8 cellular contexts compared by ENCODE assay signal in the genomic region with DNA sequence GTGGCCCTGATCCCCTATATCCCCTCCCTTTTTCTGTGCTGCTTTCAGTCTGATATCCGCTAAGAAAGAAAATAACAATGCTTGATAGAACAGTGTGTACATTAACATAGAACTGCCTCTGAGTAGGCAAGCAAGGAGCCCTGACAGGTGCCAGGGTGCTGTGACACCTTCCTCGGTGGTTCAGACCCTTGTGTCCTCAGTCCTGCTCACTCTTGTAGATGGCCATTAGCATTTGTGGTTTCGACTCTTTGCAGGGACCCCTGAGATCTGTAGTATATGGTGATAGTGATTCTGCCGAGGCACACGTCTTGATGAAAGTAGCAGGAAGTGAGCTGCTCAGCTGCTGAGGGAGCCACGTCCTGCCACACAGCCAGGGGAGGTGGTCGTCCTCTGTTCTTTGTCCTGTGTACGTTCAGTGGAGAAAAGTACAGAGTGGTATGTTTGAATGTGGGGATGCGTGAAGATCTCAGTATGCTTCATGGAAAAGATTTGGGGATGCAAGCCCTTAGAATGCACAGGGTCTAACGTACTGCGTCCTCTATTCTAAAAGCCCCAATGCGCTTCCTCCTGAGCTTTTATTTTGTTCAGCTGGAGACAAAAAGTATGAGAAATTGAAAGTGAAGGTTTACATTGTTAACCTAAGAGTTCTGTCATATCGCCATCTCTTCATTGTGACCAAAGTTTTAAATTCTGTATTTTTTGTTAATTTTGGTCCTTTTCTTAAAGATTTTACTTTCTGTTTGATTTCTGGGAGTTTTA. TPM values are rescaled to one million over a fixed set of nuclear protein-coding genes. Genes with fewer than 3 reads are reported as not detected.
A peak's percentile ranks its signal among the peaks of the same experiment; 100 is the strongest.
DNase-seq lines count a peak whose midpoint lies in the region; ATAC-seq and TF ChIP-seq lines count a peak whose summit lies in the region.

No MANE protein-coding gene starts in this region.

- ATAC-seq in central memory CD8-positive, alpha-beta T cell (replicated peaks; ENCODE audit: extremely low read depth, poor library complexity, severe bottlenecking): peak; percentile 81
- no peak for ATAC-seq in HG03280 (IDR thresholded peaks at IDR 0.05; ENCODE audit: unreplicated experiment)

- peaks cover 5% of the 10 kb centered on the region for H3K36me3 Mint-ChIP-seq in central memory CD8-positive, alpha-beta T cell (ENCODE audit: insufficient read depth)

- POLR2A ChIA-PET in OCI-LY7 (lab: Charles Lee) (interaction anchor here (0.6 to 0.7 kb wide), 2 partner anchors 99 to 121 kb away, joined by 3 read pairs; no protein-coding TSS in a partner anchor), PC-9 (lab: Charles Lee; ENCODE audit: unreplicated experiment) (no interaction called here)

- no peaks in the 10 kb centered on the region for H3K36me3 ChIP-seq in OCI-LY7 (ENCODE audit: insufficient read depth, low read length)
- peaks cover 15% of the 10 kb centered on the region for H3K36me3 ChIP-seq in PC-9 (ENCODE audit: low read depth)

- H3K79me2 ChIP-seq in OCI-LY7 (ENCODE audit: insufficient read depth, low read depth, low read length) (no peaks in the 10 kb centered on the region), PC-9 (ENCODE audit: low read depth) (no peaks in the 10 kb centered on the region)

- H3K27ac Mint-ChIP-seq in central memory CD8-positive, alpha-beta T cell (ENCODE audit: low read depth): peak overlapping the region; percentile 90

- H3K9me2 ChIP-seq in OCI-LY7 (ENCODE audit: insufficient read depth, low read length): no peaks in the 10 kb centered on the region
- no peaks in the 10 kb centered on the region for H3K9me2 ChIP-seq in PC-9 (ENCODE audit: insufficient read depth)

- H2AFZ ChIP-seq in OCI-LY7 (ENCODE audit: low read length) (peak overlapping the region; percentile 90), PC-9 (no peak overlapping the region)

- no peaks in the 10 kb centered on the region for H3F3A ChIP-seq in PC-9 (ENCODE audit: insufficient read depth, low read depth)

- no TSS peak for BruUV-seq in OCI-LY7 (replicated peaks; lab: Mats Ljungman, UMichigan)
- BruUV-seq in PC-9 (replicated peaks; lab: Mats Ljungman, UMichigan): no TSS peak

- peaks cover 41% of the 10 kb centered on the region for H3K4me1 Mint-ChIP-seq in central memory CD8-positive, alpha-beta T cell

- H3K4me2 ChIP-seq in OCI-LY7 (ENCODE audit: low read length) (peak overlapping the region; percentile 66), PC-9 (no peak overlapping the region)

- no peaks in the 10 kb centered on the region for H3K27me3 ChIP-seq in PC-9 (ENCODE audit: insufficient read depth, low read depth)

- H3K9me3 ChIP-seq in OCI-LY7 (ENCODE audit: low read length) (no peaks in the 10 kb centered on the region), PC-9 (ENCODE audit: insufficient read depth, low read depth) (no peaks in the 10 kb centered on the region)

- H4K20me1 ChIP-seq in OCI-LY7 (ENCODE audit: insufficient read depth, low read length): no peaks in the 10 kb centered on the region
- no peaks in the 10 kb centered on the region for H4K20me1 ChIP-seq in PC-9 (ENCODE audit: insufficient read depth)

- peak in 5 of 6 experiments; percentile 20 to 90 (median 76) for DNase-seq in stimulated activated naive CD4-positive, alpha-beta T cell (lab: John Stamatoyannopoulos, UW)
- DNase-seq in stimulated activated naive CD4-positive, alpha-beta T cell treated with Interleukin-2 at 50 U/mL for 16 hours (lab: John Stamatoyannopoulos, UW): no peak
- DNase-seq in OCI-LY7 (ENCODE audit: low spot score) (peak; percentile 39), NCI-H1417 (lab: John Stamatoyannopoulos, UW) (no peak), NCI-H226 (no peak), PC-9 (no peak)
- peak in 1 of 2 donors; percentile 30 for DNase-seq in central memory CD8-positive, alpha-beta T cell (ENCODE audit: low spot score in 2 of 2)

- no peaks in the 10 kb centered on the region for H3K9me3 Mint-ChIP-seq in central memory CD8-positive, alpha-beta T cell

- H3K4me3 ChIP-seq in OCI-LY7 (ENCODE audit: low read depth, low read length, poor library complexity, severe bottlenecking): peak overlapping the region; percentile 52
- H3K4me3 ChIP-seq in PC-9: no peak overlapping the region

- peak overlapping the region; percentile 82 for H3K4me3 Mint-ChIP-seq in central memory CD8-positive, alpha-beta T cell

- intact Hi-C loops in OCI-LY7 (cut with micrococcal nuclease; ENCODE audit: unreplicated experiment) (no loop called here), PC-9 (cut with micrococcal nuclease; ENCODE audit: unreplicated experiment) (no loop called here)

- no peaks in the 10 kb centered on the region for H3K4me1 ChIP-seq in OCI-LY7 (ENCODE audit: insufficient read depth, low read length, poor library complexity, severe bottlenecking)
- peaks cover 10% of the 10 kb centered on the region; the same call in 1 of the 2 replicates for H3K4me1 ChIP-seq in PC-9 (replicated peaks; ENCODE audit: insufficient read depth)

- no peak overlapping the region for H3K27ac ChIP-seq in OCI-LY7 (ENCODE audit: low read depth, low read length, poor library complexity, severe bottlenecking)
- H3K27ac ChIP-seq in PC-9: no peak overlapping the region

- CTCF ChIA-PET in OCI-LY7 (lab: Charles Lee; ENCODE audit: unreplicated experiment): interaction anchor here (0.6 kb wide), 2 partner anchors 35 to 725 kb away, joined by 4 to 11 read pairs; a partner anchor contains a TSS
- CTCF ChIA-PET in PC-9 (lab: Charles Lee): no interaction called here

- TF ChIP-seq CTCF in OCI-LY7 (conservative IDR thresholded peaks at IDR 0.05; ENCODE audit: low read length): no peak
- no peak for TF ChIP-seq CTCF in PC-9 (conservative IDR thresholded peaks at IDR 0.05)

- no peaks in the 10 kb centered on the region for H3K27me3 Mint-ChIP-seq in central memory CD8-positive, alpha-beta T cell

RNA-seq across cellular contexts. Expression of a gene that starts 35.4 kb away (rescaled TPM):
- total RNA-seq in OCI-LY7 (2014; rRNA removed; shearing (Covaris generic)): 1.9 and 3.6 TPM in 2 replicates
- 4.2 and 6.3 TPM in 2 replicates for total RNA-seq in OCI-LY7 (2022)
- total RNA-seq in PC-9 (2021): 7.8 and 11.1 TPM in 2 replicates

Comparison
In these comparisons a context has a peak if more than half of its experiments do, and no peak if none do; other contexts are left out.
1. DNase-seq: peak in stimulated activated naive CD4-positive, alpha-beta T cell (5 of 6) and OCI-LY7 (single experiment); none in stimulated activated naive CD4-positive, alpha-beta T cell treated with Interleukin-2 at 50 U/mL for 16 hours (single experiment), NCI-H1417 (0 of 3), NCI-H226 (single experiment) and PC-9 (0 of 2).